Comparison of ENCODE assay signal across 24 cellular contexts in the genomic region with DNA sequence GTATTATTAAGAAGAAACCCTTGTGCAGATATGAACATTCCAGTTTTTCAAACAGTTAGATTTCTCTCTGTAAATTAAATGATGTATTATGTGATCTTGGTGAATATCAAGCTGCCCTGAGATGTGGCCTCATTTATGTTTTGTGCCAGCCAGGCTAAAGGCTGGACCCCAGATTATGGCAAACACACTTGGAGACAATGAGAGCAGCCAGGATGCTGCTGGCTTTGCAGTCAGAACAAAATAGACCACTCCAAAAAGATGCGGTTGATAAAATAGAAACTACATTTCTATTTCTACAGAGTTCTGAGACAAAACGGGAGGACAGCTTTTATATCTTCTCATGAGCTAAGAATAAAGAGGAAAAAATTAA.
DNase-seq lines count a peak whose midpoint lies in the region; ATAC-seq and TF ChIP-seq lines count a peak whose summit lies in the region.
"Had no signal": no experiment of that assay in that cellular context is flagged by ENCODE, and none has a peak within 500 bp of the region (broad histone marks: within the 10 kb centered on the region; RNA-seq: fewer than 3 reads in every experiment).

No MANE protein-coding gene starts in this region.

- WGBS in psoas muscle, 3 donors = 48 to 71% (median 54%) methylated on average over 2 of the region's 2 CpGs
- WGBS in right lobe of liver (ENCODE audit: insufficient coverage, low coverage, low lambda C conversion rate, missing lambda C conversion rate) = 88% methylated on average over 2 of the region's 2 CpGs

- DNase-seq in natural killer cell treated with Interleukin-12 subunit alpha and Interleukin-12 subunit beta and Interleukin-15 and Interleukin-18, amount 100 ng/mL, for 72 hours (ENCODE audit: low spot score) = no peak
- no peak for DNase-seq in natural killer cell
- no peak for DNase-seq in T-helper 17 cell
- no peak for DNase-seq in psoas muscle
- no peak for DNase-seq in right lobe of liver
- no peak for DNase-seq in CD4-positive, alpha-beta memory T cell
- DNase-seq: CD4-positive, CD25-positive, alpha-beta regulatory T cell; COR-L47; DMS 273 treated with DMSO at 0.1 percent for 48 hours; DMS79 treated with DMSO at 0.1 percent for 48 hours; GM23248; KBM-7; MM.1S; NCI-H1048; NCI-H1417 treated with DMSO at 0.1 percent for 48 hours; NCI-H187 treated with DMSO at 0.1 percent for 48 hours; NCI-H2107; NCI-H446 treated with DMSO at 0.1 percent for 48 hours; NCI-H526 treated with DMSO at 0.1 percent for 48 hours; OCI-M1 had no signal

- no peaks in the 10 kb centered on the region for H3K9me3 Mint-ChIP-seq in natural killer cell treated with Interleukin-12 subunit alpha and Interleukin-12 subunit beta and Interleukin-15 and Interleukin-18, amount 100 ng/mL, for 72 hours
- H3K9me3 Mint-ChIP-seq in natural killer cell = no peaks in the 10 kb centered on the region
- no peaks in the 10 kb centered on the region for H3K9me3 Mint-ChIP-seq in CD4-positive, alpha-beta memory T cell

- H3K27ac ChIP-seq in psoas muscle (peak overlapping the region; percentile 79), right lobe of liver (no peak overlapping the region)
- H3K27ac ChIP-seq in CD4-positive, alpha-beta memory T cell (ENCODE audit: low read depth, low read length) = no peak overlapping the region
- H3K27ac ChIP-seq: GM23248 had no signal

- ATAC-seq in natural killer cell treated with Interleukin-12 subunit alpha and Interleukin-12 subunit beta and Interleukin-15 and Interleukin-18, amount 100 ng/mL, for 72 hours = peak in 1 of 2 donors; percentile 49
- ATAC-seq in natural killer cell = no peak
- no peak for ATAC-seq in T-helper 17 cell
- ATAC-seq in psoas muscle = no peak
- ATAC-seq in HG03520 (IDR thresholded peaks at IDR 0.05; ENCODE audit: unreplicated experiment) = no peak
- ATAC-seq in right lobe of liver = no peak
- ATAC-seq: GM12878, Right ventricle myocardium inferior had no signal

- no peak for TF ChIP-seq CTCF in natural killer cell (IDR thresholded peaks at IDR 0.05)
- TF ChIP-seq CTCF in psoas muscle (IDR thresholded peaks at IDR 0.05) = no peak
- no peak for TF ChIP-seq CTCF in right lobe of liver (IDR thresholded peaks at IDR 0.05)

- peaks cover 0 to 16% of the 10 kb centered on the region in 2 donors for H3K4me1 Mint-ChIP-seq in natural killer cell treated with Interleukin-12 subunit alpha and Interleukin-12 subunit beta and Interleukin-15 and Interleukin-18, amount 100 ng/mL, for 72 hours (ENCODE audit: low read depth in 2 of 2)
- H3K4me1 Mint-ChIP-seq in natural killer cell (peaks cover 9 to 13% of the 10 kb centered on the region in 2 donors), T-helper 17 cell (peaks cover 6% of the 10 kb centered on the region)
- peaks cover 7 to 20% (median 9%) of the 10 kb centered on the region in 4 donors for H3K4me1 Mint-ChIP-seq in CD4-positive, alpha-beta memory T cell

- H3K27me3 Mint-ChIP-seq in natural killer cell treated with Interleukin-12 subunit alpha and Interleukin-12 subunit beta and Interleukin-15 and Interleukin-18, amount 100 ng/mL, for 72 hours = no peaks in the 10 kb centered on the region
- H3K27me3 Mint-ChIP-seq in natural killer cell (ENCODE audit: low read depth in 2 of 2) = no peaks in the 10 kb centered on the region
- no peaks in the 10 kb centered on the region for H3K27me3 Mint-ChIP-seq in T-helper 17 cell
- H3K27me3 Mint-ChIP-seq in CD4-positive, alpha-beta memory T cell = no peaks in the 10 kb centered on the region
- H3K27me3 Mint-ChIP-seq: CD4-positive, CD25-positive, alpha-beta regulatory T cell had no signal

- CTCF ChIA-PET in CD4-positive, alpha-beta memory T cell (lab: Charles Lee; ENCODE audit: partially characterized antibody) = interaction anchor here (1.1 to 1.6 kb wide), 2 partner anchors 12 to 31 kb away, joined by 3 to 4 read pairs; no protein-coding TSS in a partner anchor

- peak overlapping the region in 1 of 2 donors; percentile 73 for H3K27ac Mint-ChIP-seq in natural killer cell treated with Interleukin-12 subunit alpha and Interleukin-12 subunit beta and Interleukin-15 and Interleukin-18, amount 100 ng/mL, for 72 hours
- H3K27ac Mint-ChIP-seq in natural killer cell = peak overlapping the region in 1 of 2 donors; percentile 20
- H3K27ac Mint-ChIP-seq in T-helper 17 cell = peak overlapping the region; percentile 32
- H3K27ac Mint-ChIP-seq in CD4-positive, alpha-beta memory T cell = no peak overlapping the region
- H3K27ac Mint-ChIP-seq: CD4-positive, CD25-positive, alpha-beta regulatory T cell had no signal

- H3K36me3 Mint-ChIP-seq in natural killer cell treated with Interleukin-12 subunit alpha and Interleukin-12 subunit beta and Interleukin-15 and Interleukin-18, amount 100 ng/mL, for 72 hours = peaks cover 5% of the 10 kb centered on the region
- H3K36me3 Mint-ChIP-seq in natural killer cell = no peaks in the 10 kb centered on the region
- H3K36me3 Mint-ChIP-seq in T-helper 17 cell (ENCODE audit: low read depth) = no peaks in the 10 kb centered on the region
- H3K36me3 Mint-ChIP-seq in CD4-positive, alpha-beta memory T cell = peaks cover 3 to 17% of the 10 kb centered on the region in 2 donors

- peak overlapping the region; percentile 45 for H3K4me3 Mint-ChIP-seq in natural killer cell treated with Interleukin-12 subunit alpha and Interleukin-12 subunit beta and Interleukin-15 and Interleukin-18, amount 100 ng/mL, for 72 hours
- H3K4me3 Mint-ChIP-seq in natural killer cell (no peak overlapping the region), T-helper 17 cell (peak overlapping the region; percentile 59)
- H3K4me3 Mint-ChIP-seq in CD4-positive, alpha-beta memory T cell = peak overlapping the region in 1 of 8 donors; percentile 47
- H3K4me3 Mint-ChIP-seq: CD4-positive, CD25-positive, alpha-beta regulatory T cell had no signal

- no peaks in the 10 kb centered on the region for H3K36me3 ChIP-seq in psoas muscle (ENCODE audit: insufficient read depth in 1 of 2, low read depth in 1 of 2)
- H3K36me3 ChIP-seq in right lobe of liver = no peaks in the 10 kb centered on the region
- no peaks in the 10 kb centered on the region for H3K36me3 ChIP-seq in CD4-positive, alpha-beta memory T cell (ENCODE audit: insufficient read depth, low read length)
- H3K36me3 ChIP-seq: HAP-1 had no signal

- intact Hi-C loops in natural killer cell (cut with micrococcal nuclease) (no loop called here), psoas muscle (cut with DNase I) (no loop called here), right lobe of liver (cut with DNase I) (no loop called here)
- intact Hi-C loops in CD4-positive, alpha-beta memory T cell (cut with micrococcal nuclease) = no loop called here

- H3K9me3 ChIP-seq in T-helper 17 cell (ENCODE audit: control insufficient read depth, low read length, poor library complexity, severe bottlenecking) = no peaks in the 10 kb centered on the region
- H3K9me3 ChIP-seq in psoas muscle = no peaks in the 10 kb centered on the region
- no peaks in the 10 kb centered on the region for H3K9me3 ChIP-seq in right lobe of liver
- no peaks in the 10 kb centered on the region for H3K9me3 ChIP-seq in CD4-positive, alpha-beta memory T cell (ENCODE audit: control insufficient read depth in 1 of 2, low read length in 2 of 2)
- H3K9me3 ChIP-seq: HAP-1 had no signal

- H3K4me3 ChIP-seq in psoas muscle (no peak overlapping the region), right lobe of liver (no peak overlapping the region)
- H3K4me3 ChIP-seq in CD4-positive, alpha-beta memory T cell (ENCODE audit: low read length in 2 of 2) = no peak overlapping the region
- H3K4me3 ChIP-seq: GM12878, GM23248, HAP-1 had no signal

- POLR2A ChIA-PET in CD4-positive, alpha-beta memory T cell (lab: Charles Lee; ENCODE audit: partially characterized antibody) = no interaction called here

- peaks cover 23% of the 10 kb centered on the region for H3K4me1 ChIP-seq in psoas muscle
- no peaks in the 10 kb centered on the region for H3K4me1 ChIP-seq in right lobe of liver
- H3K4me1 ChIP-seq in CD4-positive, alpha-beta memory T cell (ENCODE audit: insufficient read depth, low read length) = no peaks in the 10 kb centered on the region

- no peaks in the 10 kb centered on the region for H3K27me3 ChIP-seq in psoas muscle (ENCODE audit: insufficient read depth in 3 of 3, low read length in 2 of 3)
- H3K27me3 ChIP-seq in right lobe of liver = no peaks in the 10 kb centered on the region
- H3K27me3 ChIP-seq in CD4-positive, alpha-beta memory T cell (ENCODE audit: insufficient read depth, low read length) = no peaks in the 10 kb centered on the region

- no peak for TF ChIP-seq POLR2A in right lobe of liver (IDR thresholded peaks at IDR 0.05)
